In genomic region chrX:1391707-1392375, GRCh38 we compare ENCODE assay signal across 8 cellular contexts. TPM values are rescaled to one million over a fixed set of nuclear protein-coding genes. Genes with fewer than 3 reads are reported as not detected.
DNase-seq lines count a peak whose midpoint lies in the region; ATAC-seq, FAIRE-seq and TF ChIP-seq lines count a peak whose summit lies in the region.

Gene SLC25A6 (minus strand): TSS chrX:1392113. CDS start chrX:1392009, 104 bp downstream.

- peak in 1 of 2 experiments; percentile 23; a peak in 1 of 4 replicates for TF ChIP-seq RAD21 in H1 (IDR thresholded peaks at IDR 0.05 in 1 of 2, conservative IDR thresholded peaks at IDR 0.05 in 1 of 2; ENCODE audit: low read depth in 2 of 2, low read length in 2 of 2)

- peaks cover 26 to 53% of the 10 kb centered on the region in 2 experiments for H4K20me1 ChIP-seq in H1 (replicated peaks in 1 of 2; ENCODE audit: control insufficient read depth in 1 of 2, insufficient read depth in 2 of 2, low read length in 2 of 2)

- H3K14ac ChIP-seq in H1 (ENCODE audit: insufficient read length): peak within 1 kb of the TSS; percentile 53

- H2BK5ac ChIP-seq in H1 (ENCODE audit: low read depth, low read length): peak within 1 kb of the TSS; percentile 100

- H3K4ac ChIP-seq in H1 (replicated peaks; ENCODE audit: insufficient read length, low read depth, low read length): peak within 1 kb of the TSS; percentile 100

- peak within 1 kb of the TSS; percentile 98 for H3K27ac Mint-ChIP-seq in mesothelial cell of epicardium

- peak within 1 kb of the TSS; percentile 86 to 88 for H3K4me2 ChIP-seq in H1 (ENCODE audit: insufficient read depth in 1 of 2, low read depth in 2 of 2, low read length in 2 of 2)

- H3K27ac ChIP-seq in H1 (ENCODE audit: low read depth, low read length): peak within 1 kb of the TSS; percentile 99

- CTCF ChIA-PET in H1 (lab: Charles Lee; ENCODE audit: partially characterized antibody): no interaction called here

- peak within 1 kb of the TSS; percentile 46; the same call in 1 of the 2 replicates for H2BK15ac ChIP-seq in H1 (ENCODE audit: low read length)

- WGBS in H1 (ENCODE audit: extremely low coverage in 1 of 2, insufficient coverage in 1 of 2, insufficient read length in 1 of 2, insufficient replicate concordance in 2 of 2, low coverage in 1 of 2, low lambda C conversion rate in 2 of 2, missing lambda C conversion rate in 1 of 2), 2 experiments: 1% methylated on average over 47 of the region's 90 CpGs; no CpG with 5 or more reads in 1 of the 2 experiments

- peak within 1 kb of the TSS; percentile 93 to 99 (median 99) for H3K9ac ChIP-seq in H1 (replicated peaks in 1 of 4; ENCODE audit: extremely low read depth in 1 of 4, low read depth in 3 of 4, low read length in 3 of 4)

- H4K91ac ChIP-seq in H1 (replicated peaks; ENCODE audit: insufficient read length, low read length): peak within 1 kb of the TSS; percentile 100

- no peak for TF ChIP-seq EP300 in H1 (IDR thresholded peaks at IDR 0.05; ENCODE audit: borderline replicate concordance in 1 of 2, low read depth in 2 of 2, low read length in 2 of 2)

- no peak; the same call in 1 of the 2 replicates for TF ChIP-seq CTCF in AG10803 (conservative IDR thresholded peaks at IDR 0.05; ENCODE audit: low read length)
- no peak for TF ChIP-seq CTCF in H1 (IDR thresholded peaks at IDR 0.05; ENCODE audit: control extremely low read depth in 1 of 3, insufficient read depth in 1 of 3, low read depth in 1 of 3, low read length in 3 of 3)
- TF ChIP-seq CTCF in mesothelial cell of epicardium (IDR thresholded peaks at IDR 0.05; ENCODE audit: unreplicated experiment): no peak

- peaks cover 15% of the 10 kb centered on the region; the same call in 1 of the 2 replicates for H3K23me2 ChIP-seq in H1 (ENCODE audit: low read depth, low read length)

- no peaks in the 10 kb centered on the region for H3K27me3 ChIP-seq in H1 (replicated peaks in 1 of 4; ENCODE audit: control insufficient read depth in 3 of 4, extremely low read depth in 1 of 4, insufficient read depth in 3 of 4, low read length in 3 of 4)

- H2BK20ac ChIP-seq in H1 (ENCODE audit: low read length): no peak within 1 kb of the TSS

- no peaks in the 10 kb centered on the region for H3K9me3 Mint-ChIP-seq in mesothelial cell of epicardium

- peak within 1 kb of the TSS; percentile 100 for H3K4me3 ChIP-seq in AG10803 (ENCODE audit: low read length)
- H3K4me3 ChIP-seq in H1 (ENCODE audit: extremely low read depth in 1 of 4, insufficient read depth in 2 of 4, low read depth in 3 of 4, low read length in 4 of 4): peak within 1 kb of the TSS; percentile 94 to 100 (median 98)

- peak within 1 kb of the TSS; percentile 99 for H3K18ac ChIP-seq in H1 (ENCODE audit: extremely low read depth, low read length)

- peaks cover 13% of the 10 kb centered on the region for H3K79me1 ChIP-seq in H1 (ENCODE audit: low read depth, low read length)

- TF ChIP-seq POLR2A in H1 (IDR thresholded peaks at IDR 0.05; ENCODE audit: control extremely low read depth in 1 of 2, low read depth in 2 of 2, low read length in 2 of 2): peak in 1 of 2 experiments; percentile 94; a peak in 2 of 3 replicates

- peaks cover 33% of the 10 kb centered on the region for H3K36me3 Mint-ChIP-seq in mesothelial cell of epicardium

- no peak for FAIRE-seq in H1 (lab: Jason Lieb, UNC)

- H3K79me2 ChIP-seq in H1 (ENCODE audit: control insufficient read depth in 1 of 2, insufficient read depth in 2 of 2, low read length in 2 of 2): peaks cover 23 to 80% of the 10 kb centered on the region in 2 experiments

- H3K23ac ChIP-seq in H1 (ENCODE audit: insufficient read length): no peak within 1 kb of the TSS

- H3K4me3 Mint-ChIP-seq in mesothelial cell of epicardium: peak within 1 kb of the TSS; percentile 93

- POLR2A ChIA-PET in H1 (lab: Charles Lee; ENCODE audit: partially characterized antibody): no interaction called here

- H3K36me3 ChIP-seq in H1 (ENCODE audit: control insufficient read depth in 2 of 4, insufficient read depth in 4 of 4, low read length in 3 of 4): peaks cover 36 to 45% (median 41%) of the 10 kb centered on the region in 4 experiments

- peaks cover 0 to 5% (median 2%) of the 10 kb centered on the region in 4 experiments; a peak in 4 of 7 replicates for H3K4me1 ChIP-seq in H1 (replicated peaks in 1 of 4; ENCODE audit: control insufficient read depth in 3 of 4, insufficient read depth in 4 of 4, low read length in 3 of 4)

- H3K27me3 Mint-ChIP-seq in mesothelial cell of epicardium (ENCODE audit: low read depth): no peaks in the 10 kb centered on the region

- no peak within 1 kb of the TSS for H2AFZ ChIP-seq in H1 (ENCODE audit: low read length)

- H2AK5ac ChIP-seq in H1 (ENCODE audit: low read depth, low read length): no peak within 1 kb of the TSS

- peak within 1 kb of the TSS; percentile 33; the same call in 1 of the 2 replicates for H2BK12ac ChIP-seq in H1 (ENCODE audit: low read depth, low read length)

- peak within 1 kb of the TSS; percentile 96 for H2BK120ac ChIP-seq in H1 (replicated peaks; ENCODE audit: low read depth, low read length)

- peaks cover 30% of the 10 kb centered on the region for H3K4me1 Mint-ChIP-seq in mesothelial cell of epicardium

- H4K5ac ChIP-seq in H1 (ENCODE audit: insufficient read length, low read depth, low read length): peak within 1 kb of the TSS; percentile 100

- H4K8ac ChIP-seq in H1 (ENCODE audit: extremely low read depth, insufficient read depth, low read length): peak within 1 kb of the TSS; percentile 99

- ATAC-seq in GM19395 (IDR thresholded peaks at IDR 0.05; ENCODE audit: unreplicated experiment): peak; percentile 91
- peak; percentile 95 for ATAC-seq in HG03571 (IDR thresholded peaks at IDR 0.05; ENCODE audit: unreplicated experiment)

- DNase-seq in AG10803 (ENCODE audit: low read depth): peak; percentile 96
- DNase-seq in activated CD4-positive, alpha-beta T cell treated with anti-CD3 and anti-CD28 coated beads, Interleukin-2, amount 50 U/mL, for 4 hours: peak; percentile 99
- DNase-seq in H1 (ENCODE audit: low read depth in 1 of 2, low spot score in 2 of 2): peak; percentile 94 to 99
- peak; percentile 99 to 100 for DNase-seq in mesothelial cell of epicardium (ENCODE audit: low spot score in 2 of 2, unreplicated experiment in 2 of 2)
- peak; percentile 99 for DNase-seq in stimulated activated CD8-positive, alpha-beta memory T cell treated with anti-CD3 and anti-CD28 coated beads, Interleukin-2, amount 100 ng/mL, for 48 hours (ENCODE audit: low read depth in 2 of 2)
- no peak for DNase-seq in Kasumi-1 (lab: John Stamatoyannopoulos, UW)

- H3K9me3 ChIP-seq in H1 (ENCODE audit: insufficient read depth in 2 of 2, low read depth in 1 of 2, low read length in 1 of 2): no peaks in the 10 kb centered on the region

- peak within 1 kb of the TSS; percentile 100 for H3K56ac ChIP-seq in H1 (replicated peaks; ENCODE audit: insufficient read length, low read depth, low read length)

TF ChIP-seq in H1, 55 proteins besides CTCF, POLR2A, EP300 and RAD21 (continues in another document):
- TF ChIP-seq BRCA1 (IDR thresholded peaks at IDR 0.05; ENCODE audit: low read depth, low read length) (no peak), PHF8 (conservative IDR thresholded peaks at IDR 0.05; ENCODE audit: low read depth, low read length) (peak; percentile 94), CHD1 (IDR thresholded peaks at IDR 0.05; ENCODE audit: low read depth, low read length) (0 out of 2 replicates have a peak, but pooled peaks have one; percentile 50), JUN (IDR thresholded peaks at IDR 0.05; ENCODE audit: low read depth, low read length) (no peak), RBBP5 (IDR thresholded peaks at IDR 0.05; ENCODE audit: borderline replicate concordance, low read depth, low read length) (no peak; the same call in 1 of the 2 replicates), HDAC2 (IDR thresholded peaks at IDR 0.05; ENCODE audit: borderline replicate concordance in 1 of 2, low read depth in 2 of 2, low read length in 2 of 2) (peak in 1 of 2 experiments; percentile 14; a peak in 1 of 4 replicates), SRF (IDR thresholded peaks at IDR 0.05; ENCODE audit: low read depth, low read length) (no peak), MAFK (IDR thresholded peaks at IDR 0.05; ENCODE audit: low read depth, low read length) (peak; percentile 2; the same call in 1 of the 2 replicates), NANOG (IDR thresholded peaks at IDR 0.05; ENCODE audit: insufficient read depth, low read depth, low read length, poor library complexity, severe bottlenecking) (no peak), ASH2L (IDR thresholded peaks at IDR 0.05; ENCODE audit: low read length) (peak; percentile 18), BCL11A (IDR thresholded peaks at IDR 0.05; ENCODE audit: low read depth in 2 of 2, low read length in 2 of 2) (no peak), YY1 (IDR thresholded peaks at IDR 0.05; ENCODE audit: low read depth, low read length) (peak; percentile 18; the same call in 1 of the 2 replicates), KDM1A (IDR thresholded peaks at IDR 0.05; ENCODE audit: borderline replicate concordance, low read length) (no peak), POU5F1 (IDR thresholded peaks at IDR 0.05; ENCODE audit: low read depth, low read length) (no peak), GABPA (IDR thresholded peaks at IDR 0.05; ENCODE audit: borderline replicate concordance, insufficient read depth, low read length) (peak; percentile 74), TAF7 (optimal IDR thresholded peaks at IDR 0.05; ENCODE audit: borderline replicate concordance, low read depth, low read length) (peak; percentile 93), TAF1 (IDR thresholded peaks at IDR 0.05; ENCODE audit: low read depth, low read length) (peak; percentile 97), EGR1 (IDR thresholded peaks at IDR 0.05; ENCODE audit: borderline replicate concordance, low read depth, low read length) (peak; percentile 99), CEBPB (IDR thresholded peaks at IDR 0.05; ENCODE audit: low read depth, low read length) (no peak), SP2 (IDR thresholded peaks at IDR 0.05; ENCODE audit: low read length) (no peak)

RNA-seq across cellular contexts. Expression of gene SLC25A6, which starts in this region (rescaled TPM):
- 487 and 514 TPM in 2 replicates for total RNA-seq in H1 (2021; fragmentation: NEBNext Ultra II Directional; extraction: Animal tissue kit (Norgen Biotek cat#: 25700))
- 1,220 and 1,529 TPM in 2 replicates for polyA plus RNA-seq in H1 (2011; rRNA removed)
- polyA plus RNA-seq in H1 (2011; cell fraction: cytosol; rRNA removed): 1,117 TPM
- 686 TPM for polyA plus RNA-seq in H1 (2011; cell fraction: nucleus; rRNA removed)
- polyA plus RNA-seq in H1 (2012, experiment 1 of 2): 559 to 826 TPM (median 767 TPM) in 4 replicates
- 674 TPM for polyA plus RNA-seq in H1 (2012, experiment 2 of 2)
- 424 TPM for polyA plus RNA-seq in H1 (2013, experiment 1 of 2)
- polyA plus RNA-seq in H1 (2013, experiment 2 of 2): 418 TPM
- polyA minus RNA-seq in H1 (2011; rRNA and poly(A)+ RNA removed): 356 and 371 TPM in 2 replicates
- 639 TPM for polyA minus RNA-seq in H1 (2011; cell fraction: cytosol; rRNA and poly(A)+ RNA removed)
- polyA minus RNA-seq in H1 (2011; cell fraction: nucleus; rRNA and poly(A)+ RNA removed): 472 TPM
- 453 to 469 TPM (median 460 TPM) in 3 replicates for total RNA-seq in mesothelial cell of epicardium

Comparison
In these comparisons a context has a peak if more than half of its experiments do, and no peak if none do; other contexts are left out.
1. DNase-seq: peak in AG10803 (single experiment), activated CD4-positive, alpha-beta T cell treated with anti-CD3 and anti-CD28 coated beads, Interleukin-2, amount 50 U/mL, for 4 hours (2 of 2), H1 (2 of 2), mesothelial cell of epicardium (2 of 2) and stimulated activated CD8-positive, alpha-beta memory T cell treated with anti-CD3 and anti-CD28 coated beads, Interleukin-2, amount 100 ng/mL, for 48 hours (2 of 2); none in Kasumi-1 (0 of 2).